Comparison of ENCODE assay signal across 19 cellular contexts in genomic region chr2:27792759-27793158, GRCh38. TPM values are rescaled to one million over a fixed set of nuclear protein-coding genes. Genes with fewer than 3 reads are reported as not detected.
A peak's percentile ranks its signal among the peaks of the same experiment; 100 is the strongest.
DNase-seq lines count a peak whose midpoint lies in the region; ATAC-seq and TF ChIP-seq lines count a peak whose summit lies in the region.
"Had no signal": no experiment of that assay in that cellular context is flagged by ENCODE, and none has a peak within 500 bp of the region (broad histone marks: within the 10 kb centered on the region; RNA-seq: fewer than 3 reads in every experiment).

No MANE protein-coding gene starts in this region.

- H3K36me3 ChIP-seq in GM23248 (ENCODE audit: low read depth) (no peaks in the 10 kb centered on the region), mucosa of descending colon (ENCODE audit: low read depth) (no peaks in the 10 kb centered on the region), transverse colon (no peaks in the 10 kb centered on the region)
- H3K36me3 ChIP-seq: thyroid gland had no signal

- H3K4me3 Mint-ChIP-seq in chondrocyte (ENCODE audit: unreplicated experiment): no peak overlapping the region
- H3K4me3 Mint-ChIP-seq: CD4-positive, alpha-beta T cell; central memory CD8-positive, alpha-beta T cell; IgD-negative memory B cell; natural killer cell had no signal

- DNase-seq in GM23248 (peak; percentile 58), NOMO-1 treated with dmso at 0.1 percent for 144 hours (lab: John Stamatoyannopoulos, UW; ENCODE audit: unreplicated experiment) (peak; percentile 28), chondrocyte (ENCODE audit: low spot score) (no peak), mucosa of descending colon (no peak), HK-2 (ENCODE audit: unreplicated experiment) (no peak), transverse colon (no peak), epidermal melanocyte (ENCODE audit: insufficient read length, low spot score) (no peak)
- no peak for DNase-seq in stimulated activated CD4-positive, alpha-beta T cell treated with anti-CD3 and anti-CD28 coated beads, Interleukin-15, amount 100 ng/mL, for 24 hours
- DNase-seq: activated CD8-positive, alpha-beta memory T cell treated with anti-CD3 and anti-CD28 coated beads, Interleukin-2, amount 50 U/mL, for 4 hours; activated naive CD4-positive, alpha-beta T cell treated with anti-CD3 and anti-CD28 coated beads, Interleukin-2, amount 50 U/mL, for 16 hours; CD4-positive, alpha-beta T cell; GDM1; left ventricle myocardium superior; natural killer cell; NCI-H1417 treated with DMSO at 0.1 percent for 48 hours; stimulated activated CD4-positive, alpha-beta T cell treated with anti-CD3 and anti-CD28 coated beads, Interleukin-2, amount 100 ng/mL, for 24 hours; thyroid gland had no signal

- no peak for TF ChIP-seq CTCF in chondrocyte (IDR thresholded peaks at IDR 0.05)
- TF ChIP-seq CTCF in mucosa of descending colon (IDR thresholded peaks at IDR 0.05): no peak
- no peak for TF ChIP-seq CTCF in transverse colon (IDR thresholded peaks at IDR 0.05)

- peaks cover 41% of the 10 kb centered on the region for H3K4me1 Mint-ChIP-seq in chondrocyte (ENCODE audit: low read depth)
- H3K4me1 Mint-ChIP-seq: central memory CD8-positive, alpha-beta T cell had no signal

- H3K79me2 ChIP-seq in GM23248 (ENCODE audit: insufficient read depth): no peaks in the 10 kb centered on the region

- no peaks in the 10 kb centered on the region for H3K36me3 Mint-ChIP-seq in chondrocyte (ENCODE audit: low read depth)
- H3K36me3 Mint-ChIP-seq: natural killer cell had no signal

- no peak for TF ChIP-seq POLR2A in transverse colon (IDR thresholded peaks at IDR 0.05)

- H3K27ac ChIP-seq in GM23248: peak overlapping the region; percentile 46
- H3K27ac ChIP-seq in transverse colon: no peak overlapping the region
- H3K27ac ChIP-seq: thyroid gland had no signal

- peak; percentile 87 for ATAC-seq in mucosa of descending colon
- ATAC-seq: left ventricle myocardium superior, natural killer cell had no signal

- H3K9me2 ChIP-seq in GM23248 (ENCODE audit: insufficient read depth): no peaks in the 10 kb centered on the region

- peak overlapping the region; percentile 7 for H3K4me2 ChIP-seq in GM23248 (ENCODE audit: unreplicated experiment)

- H3K27ac Mint-ChIP-seq in chondrocyte (ENCODE audit: unreplicated experiment): peak overlapping the region; percentile 38
- H3K27ac Mint-ChIP-seq: CD4-positive, alpha-beta T cell; IgD-negative memory B cell; natural killer cell had no signal

- H2AFZ ChIP-seq in GM23248: peak overlapping the region; percentile 56

- in situ Hi-C loops in GM23248 (cut with MboI): no loop called here
- in situ Hi-C loops in transverse colon (cut with MboI; ENCODE audit: low pct_ligation_motif_present in 1 of 4, low pct_unique_long_range_greater_than_20kb in 1 of 4, low sequenced_read_pairs in 3 of 4): no loop called here

- H3K9me3 ChIP-seq in GM23248 (ENCODE audit: low read depth) (no peaks in the 10 kb centered on the region), mucosa of descending colon (no peaks in the 10 kb centered on the region), transverse colon (no peaks in the 10 kb centered on the region)
- H3K9me3 ChIP-seq: thyroid gland had no signal

- no peak overlapping the region for H3K4me3 ChIP-seq in GM23248
- no peak overlapping the region for H3K4me3 ChIP-seq in mucosa of descending colon
- no peak overlapping the region for H3K4me3 ChIP-seq in transverse colon
- H3K4me3 ChIP-seq: thyroid gland had no signal

- intact Hi-C loops in mucosa of descending colon (cut with DNase I, micrococcal nuclease): no loop called here
- intact Hi-C loops in transverse colon (cut with DNase I; ENCODE audit: low total_unique reads): no loop called here

- TF ChIP-seq EP300 in transverse colon (IDR thresholded peaks at IDR 0.05; ENCODE audit: low read depth): no peak

- no peaks in the 10 kb centered on the region for H4K20me1 ChIP-seq in GM23248 (ENCODE audit: insufficient read depth)

- peaks cover 5% of the 10 kb centered on the region for H3K9me3 Mint-ChIP-seq in chondrocyte (ENCODE audit: low read depth)
- H3K9me3 Mint-ChIP-seq: CD4-positive, alpha-beta T cell; central memory CD8-positive, alpha-beta T cell; natural killer cell had no signal

- H3K9ac ChIP-seq in GM23248: no peak overlapping the region

- H3K27me3 Mint-ChIP-seq in chondrocyte (ENCODE audit: low read depth): no peaks in the 10 kb centered on the region
- H3K27me3 Mint-ChIP-seq: CD4-positive, alpha-beta T cell; central memory CD8-positive, alpha-beta T cell; IgD-negative memory B cell had no signal

- peaks cover 30% of the 10 kb centered on the region for H3K4me1 ChIP-seq in GM23248 (ENCODE audit: insufficient read depth)
- H3K4me1 ChIP-seq in mucosa of descending colon (ENCODE audit: low read depth): no peaks in the 10 kb centered on the region
- H3K4me1 ChIP-seq in transverse colon: peaks cover 0 to 31% (median 5%) of the 10 kb centered on the region in 4 donors
- H3K4me1 ChIP-seq: thyroid gland had no signal

- H3K27me3 ChIP-seq in GM23248 (replicated peaks; ENCODE audit: insufficient read depth) (no peaks in the 10 kb centered on the region), transverse colon (no peaks in the 10 kb centered on the region)
- H3K27me3 ChIP-seq: thyroid gland had no signal

- peaks cover 13% of the 10 kb centered on the region for H3F3A ChIP-seq in GM23248 (ENCODE audit: insufficient read depth)

RNA-seq across cellular contexts. Expression of gene MRPL33, which starts 21.2 kb away (rescaled TPM):
- 24.2 and 70.8 TPM in 2 replicates for total RNA-seq in GM23248 (2014; rRNA removed; shearing (Covaris generic))
- 338 and 340 TPM in 2 replicates for polyA plus RNA-seq in GM23248 (2016; fragmentation: Nextera tagmentation; extraction: Ambion mirVana)
- total RNA-seq in chondrocyte (59.9 to 64.9 TPM (median 62.1 TPM) in 3 replicates), mucosa of descending colon (10 to 100 TPM; 43.4 to 88.2 (median 53.8) TPM), transverse colon (10 to 100 TPM in 3 of 4 donors, 1 to 10 TPM in 1; 7.2 to 89.4 (median 45.7) TPM)

Comparison
In these comparisons a context has a peak if more than half of its experiments do, and no peak if none do; other contexts are left out.
1. DNase-seq: peak in GM23248 (single experiment) and NOMO-1 treated with dmso at 0.1 percent for 144 hours (single experiment); none in chondrocyte (single experiment), mucosa of descending colon (0 of 3), HK-2 (single experiment), transverse colon (single experiment), epidermal melanocyte (single experiment) and stimulated activated CD4-positive, alpha-beta T cell treated with anti-CD3 and anti-CD28 coated beads, Interleukin-15, amount 100 ng/mL, for 24 hours (single experiment).